Comparison of ENCODE assay signal across 17 cellular contexts in genomic region chr7:27191081-27191715, GRCh38. TPM values are rescaled to one million over a fixed set of nuclear protein-coding genes. Genes with fewer than 3 reads are reported as not detected.
DNase-seq lines count a peak whose midpoint lies in the region; ATAC-seq and TF ChIP-seq lines count a peak whose summit lies in the region.
"Had no signal": no experiment of that assay in that cellular context is flagged by ENCODE, and none has a peak within 500 bp of the region (broad histone marks: within the 10 kb centered on the region; RNA-seq: fewer than 3 reads in every experiment).

No MANE protein-coding gene starts in this region.

- dilution Hi-C loops in mammary epithelial cell (cut with HindIII; ENCODE audit: low sequenced_read_pairs): no loop called here

- in situ Hi-C loops in mammary epithelial cell (cut with MboI; ENCODE audit: low sequenced_read_pairs in 2 of 2): loop anchor here (10.0 to 25.0 kb wide), 2 partner anchors 884 to 896 kb away; no protein-coding TSS in a partner anchor

- no peak overlapping the region for H3K4me2 ChIP-seq in mammary epithelial cell (ENCODE audit: insufficient read depth, low read depth, low read length)
- H3K4me2 ChIP-seq: KMS-11 had no signal

- WGBS in mammary epithelial cell (ENCODE audit: low coverage, missing lambda C conversion rate): 40% methylated on average over 15 of the region's 15 CpGs

- no peak for DNase-seq in activated naive CD4-positive, alpha-beta T cell treated with Interleukin-2 at 50 U/mL for 16 hours
- DNase-seq in activated naive CD8-positive, alpha-beta T cell treated with anti-CD3 and anti-CD28 coated beads, Interleukin-2, amount 10 ng/mL, durations not matched to agents 7 days and 5 days: peak; percentile 19
- DNase-seq in naive thymus-derived CD4-positive, alpha-beta T cell: peak in 1 of 9 donors; percentile 3
- DNase-seq in ureter (ENCODE audit: low spot score) (peak; percentile 48), mammary epithelial cell (no peak)
- DNase-seq: DND-41; NCI-H1436; NCI-H526 treated with DMSO at 0.1 percent for 48 hours; stimulated activated CD4-positive, alpha-beta T cell treated with anti-CD3 and anti-CD28 coated beads, Interleukin-2, amount 100 ng/mL, for 24 hours had no signal

- no peaks in the 10 kb centered on the region for H3K9me3 ChIP-seq in naive thymus-derived CD4-positive, alpha-beta T cell (ENCODE audit: control insufficient read depth in 2 of 3, low read length in 3 of 3)
- H3K9me3 ChIP-seq in mammary epithelial cell (replicated peaks; ENCODE audit: insufficient read depth, low read length): no peaks in the 10 kb centered on the region
- H3K9me3 ChIP-seq: adrenal gland had no signal

- POLR2A ChIA-PET in activated naive CD8-positive, alpha-beta T cell treated with anti-CD3 and anti-CD28 coated beads, Interleukin-2, amount 10 ng/mL, durations not matched to agents 7 days and 5 days (lab: Charles Lee): interaction anchor here (0.5 to 0.9 kb wide), 2 partner anchors 14 to 826 kb away, joined by 3 to 7 read pairs; no protein-coding TSS in a partner anchor
- POLR2A ChIA-PET in naive thymus-derived CD4-positive, alpha-beta T cell (lab: Charles Lee): interaction anchor here (0.7 kb wide), 1 partner anchor 508 kb away, joined by 3 read pairs; no protein-coding TSS in a partner anchor

- H4K20me1 ChIP-seq in mammary epithelial cell (ENCODE audit: insufficient read depth, low read length): no peaks in the 10 kb centered on the region

- H3K79me2 ChIP-seq in mammary epithelial cell (ENCODE audit: insufficient read depth, low read length): no peaks in the 10 kb centered on the region

- no peak for ATAC-seq in activated naive CD8-positive, alpha-beta T cell treated with anti-CD3 and anti-CD28 coated beads, Interleukin-2, amount 10 ng/mL, durations not matched to agents 7 days and 5 days (ENCODE audit: low read depth)
- ATAC-seq in naive thymus-derived CD4-positive, alpha-beta T cell: no peak
- no peak for ATAC-seq in HG02759 (IDR thresholded peaks at IDR 0.05; ENCODE audit: unreplicated experiment)
- ATAC-seq in HG03460 (IDR thresholded peaks at IDR 0.05; ENCODE audit: unreplicated experiment): no peak
- ATAC-seq: T-cell had no signal

- no peak overlapping the region for H3K9ac ChIP-seq in mammary epithelial cell (ENCODE audit: insufficient read depth, low read length)
- H3K9ac ChIP-seq: KMS-11 had no signal

- peaks cover 53% of the 10 kb centered on the region for H3K4me1 Mint-ChIP-seq in activated naive CD4-positive, alpha-beta T cell treated with anti-CD3 and anti-CD28 coated beads, Interleukin-2, amount 50 U/mL, for 24 hours
- H3K4me1 Mint-ChIP-seq in activated naive CD8-positive, alpha-beta T cell treated with anti-CD3 and anti-CD28 coated beads, Interleukin-2, amount 10 ng/mL, durations not matched to agents 7 days and 5 days: peaks cover 19% of the 10 kb centered on the region
- H3K4me1 Mint-ChIP-seq in naive thymus-derived CD4-positive, alpha-beta T cell: peaks cover 18 to 63% (median 45%) of the 10 kb centered on the region in 7 donors

- H3K27me3 Mint-ChIP-seq in activated naive CD4-positive, alpha-beta T cell treated with anti-CD3 and anti-CD28 coated beads, Interleukin-2, amount 50 U/mL, for 24 hours: peaks cover 72% of the 10 kb centered on the region
- H3K27me3 Mint-ChIP-seq in activated naive CD8-positive, alpha-beta T cell treated with anti-CD3 and anti-CD28 coated beads, Interleukin-2, amount 10 ng/mL, durations not matched to agents 7 days and 5 days: peaks cover 89% of the 10 kb centered on the region
- peaks cover 87 to 93% (median 92%) of the 10 kb centered on the region in 5 donors for H3K27me3 Mint-ChIP-seq in naive thymus-derived CD4-positive, alpha-beta T cell

- H3K4me3 ChIP-seq in naive thymus-derived CD4-positive, alpha-beta T cell (ENCODE audit: low read length): no peak overlapping the region
- no peak overlapping the region for H3K4me3 ChIP-seq in mammary epithelial cell (replicated peaks in 1 of 3; ENCODE audit: insufficient read depth in 1 of 3, low read depth in 2 of 3, low read length in 3 of 3)
- H3K4me3 ChIP-seq: adrenal gland had no signal

- peaks cover 41 to 78% of the 10 kb centered on the region in 2 donors for H3K27me3 ChIP-seq in naive thymus-derived CD4-positive, alpha-beta T cell (ENCODE audit: control insufficient read depth in 2 of 2, insufficient read depth in 2 of 2, low read length in 2 of 2)
- peaks cover 66% of the 10 kb centered on the region for H3K27me3 ChIP-seq in mammary epithelial cell (ENCODE audit: insufficient read depth, low read length)

- H3K4me1 ChIP-seq in naive thymus-derived CD4-positive, alpha-beta T cell (ENCODE audit: control insufficient read depth in 2 of 2, insufficient read depth in 2 of 2, low read length in 2 of 2): peaks cover 29 to 41% of the 10 kb centered on the region in 2 donors
- peaks cover 16% of the 10 kb centered on the region for H3K4me1 ChIP-seq in mammary epithelial cell (ENCODE audit: insufficient read depth, low read length)

- no peak overlapping the region for H2AFZ ChIP-seq in mammary epithelial cell (ENCODE audit: low read depth, low read length)

- H3K9me3 Mint-ChIP-seq in activated naive CD4-positive, alpha-beta T cell treated with anti-CD3 and anti-CD28 coated beads, Interleukin-2, amount 50 U/mL, for 24 hours: no peaks in the 10 kb centered on the region
- no peaks in the 10 kb centered on the region for H3K9me3 Mint-ChIP-seq in activated naive CD8-positive, alpha-beta T cell treated with anti-CD3 and anti-CD28 coated beads, Interleukin-2, amount 10 ng/mL, durations not matched to agents 7 days and 5 days
- peaks cover 0 to 9% (median 0%) of the 10 kb centered on the region in 11 donors for H3K9me3 Mint-ChIP-seq in naive thymus-derived CD4-positive, alpha-beta T cell
- H3K9me3 Mint-ChIP-seq: T-cell had no signal

- no peak overlapping the region for H3K27ac Mint-ChIP-seq in activated naive CD4-positive, alpha-beta T cell treated with anti-CD3 and anti-CD28 coated beads, Interleukin-2, amount 50 U/mL, for 24 hours
- no peak overlapping the region for H3K27ac Mint-ChIP-seq in activated naive CD8-positive, alpha-beta T cell treated with anti-CD3 and anti-CD28 coated beads, Interleukin-2, amount 10 ng/mL, durations not matched to agents 7 days and 5 days
- peak overlapping the region in 3 of 9 donors; percentile 3 to 48 (median 38) for H3K27ac Mint-ChIP-seq in naive thymus-derived CD4-positive, alpha-beta T cell

- BruUV-seq in mammary epithelial cell (replicated peaks; lab: Mats Ljungman, UMichigan): no TSS peak

- no peak for TF ChIP-seq CTCF in mammary epithelial cell (conservative IDR thresholded peaks at IDR 0.05 in 1 of 2, IDR thresholded peaks at IDR 0.05 in 1 of 2; ENCODE audit: extremely low read depth in 1 of 2, insufficient read depth in 1 of 2, low read depth in 1 of 2, low read length in 2 of 2)

- H3K36me3 Mint-ChIP-seq in activated naive CD4-positive, alpha-beta T cell treated with anti-CD3 and anti-CD28 coated beads, Interleukin-2, amount 50 U/mL, for 24 hours: no peaks in the 10 kb centered on the region
- peaks cover 2% of the 10 kb centered on the region for H3K36me3 Mint-ChIP-seq in activated naive CD8-positive, alpha-beta T cell treated with anti-CD3 and anti-CD28 coated beads, Interleukin-2, amount 10 ng/mL, durations not matched to agents 7 days and 5 days
- H3K36me3 Mint-ChIP-seq in naive thymus-derived CD4-positive, alpha-beta T cell: peaks cover 0 to 4% (median 0%) of the 10 kb centered on the region in 5 donors
- H3K36me3 Mint-ChIP-seq: T-cell had no signal

- peak overlapping the region; percentile 39 for H3K4me3 Mint-ChIP-seq in activated naive CD4-positive, alpha-beta T cell treated with anti-CD3 and anti-CD28 coated beads, Interleukin-2, amount 50 U/mL, for 24 hours
- no peak overlapping the region for H3K4me3 Mint-ChIP-seq in activated naive CD8-positive, alpha-beta T cell treated with anti-CD3 and anti-CD28 coated beads, Interleukin-2, amount 10 ng/mL, durations not matched to agents 7 days and 5 days
- H3K4me3 Mint-ChIP-seq in naive thymus-derived CD4-positive, alpha-beta T cell: peak overlapping the region in 7 of 10 donors; percentile 1 to 74 (median 19)

- no peak overlapping the region for H3K27ac ChIP-seq in naive thymus-derived CD4-positive, alpha-beta T cell (ENCODE audit: low read depth, low read length)
- no peak overlapping the region for H3K27ac ChIP-seq in mammary epithelial cell (ENCODE audit: insufficient read depth, low read depth, low read length)
- H3K27ac ChIP-seq: adrenal gland, KMS-11 had no signal

- no peaks in the 10 kb centered on the region for H3K36me3 ChIP-seq in naive thymus-derived CD4-positive, alpha-beta T cell (ENCODE audit: control insufficient read depth in 2 of 3, insufficient read depth in 3 of 3, low read length in 3 of 3)
- no peaks in the 10 kb centered on the region for H3K36me3 ChIP-seq in mammary epithelial cell (ENCODE audit: insufficient read depth, low read length)
- H3K36me3 ChIP-seq: adrenal gland had no signal

- intact Hi-C loops in naive thymus-derived CD4-positive, alpha-beta T cell (cut with micrococcal nuclease): loop anchor here (10.0 kb wide), 4 partner anchors 984 to 1764 kb away; partner anchors contain the start of gene TRIL (in 1 of the 2)
- intact Hi-C loops in mammary epithelial cell (cut with micrococcal nuclease): loop anchor here (10.0 kb wide), 2 partner anchors 584 to 1734 kb away; no protein-coding TSS in a partner anchor

- CTCF ChIA-PET in naive thymus-derived CD4-positive, alpha-beta T cell (lab: Charles Lee): no interaction called here
- CTCF ChIA-PET in mammary epithelial cell (lab: Charles Lee; ENCODE audit: low non-redundant PET): no interaction called here

RNA-seq across cellular contexts. Expression of gene HOXA11, which starts 6.2 kb away (rescaled TPM):
- not detected for total RNA-seq in activated naive CD8-positive, alpha-beta T cell treated with anti-CD3 and anti-CD28 coated beads, Interleukin-2, amount 10 ng/mL, durations not matched to agents 7 days and 5 days
- total RNA-seq in naive thymus-derived CD4-positive, alpha-beta T cell: not detected
- not detected for polyA plus RNA-seq in naive thymus-derived CD4-positive, alpha-beta T cell
- total RNA-seq in ureter (16.6 TPM), mammary epithelial cell (under 1 TPM; 0.17 to 0.96 TPM)
- polyA plus RNA-seq in mammary epithelial cell: 0.12 TPM
- not detected for polyA minus RNA-seq in mammary epithelial cell
- total RNA-seq: esophagus mucosa, pulmonary artery endothelial cell, T-cell had no signal

RNA-seq across cellular contexts. Expression of gene HOXA13, which starts 8.7 kb away (rescaled TPM):
- not detected for total RNA-seq in activated naive CD8-positive, alpha-beta T cell treated with anti-CD3 and anti-CD28 coated beads, Interleukin-2, amount 10 ng/mL, durations not matched to agents 7 days and 5 days
- not detected for total RNA-seq in naive thymus-derived CD4-positive, alpha-beta T cell
- not detected for polyA plus RNA-seq in naive thymus-derived CD4-positive, alpha-beta T cell
- 15.6 TPM for total RNA-seq in ureter
- total RNA-seq in mammary epithelial cell: not detected
- polyA plus RNA-seq in mammary epithelial cell: not detected
- not detected for polyA minus RNA-seq in mammary epithelial cell
- total RNA-seq: esophagus mucosa, pulmonary artery endothelial cell, T-cell had no signal

RNA-seq across cellular contexts. Expression of gene HOXA10, which starts 17.1 kb away (rescaled TPM):
- not detected for total RNA-seq in activated naive CD8-positive, alpha-beta T cell treated with anti-CD3 and anti-CD28 coated beads, Interleukin-2, amount 10 ng/mL, durations not matched to agents 7 days and 5 days
- total RNA-seq in naive thymus-derived CD4-positive, alpha-beta T cell: under 1 TPM in 1 of 5 experiments, not detected in 4; 0.66 TPM
- polyA plus RNA-seq in naive thymus-derived CD4-positive, alpha-beta T cell: not detected
- total RNA-seq in ureter (15.3 TPM), mammary epithelial cell (1 to 10 TPM; 4.2 to 4.3 TPM)
- polyA plus RNA-seq in mammary epithelial cell: 0.18 TPM
- not detected for polyA minus RNA-seq in mammary epithelial cell

RNA-seq across cellular contexts. Expression of gene HOXA9, which starts 25.9 kb away (rescaled TPM):
- total RNA-seq in activated naive CD8-positive, alpha-beta T cell treated with anti-CD3 and anti-CD28 coated beads, Interleukin-2, amount 10 ng/mL, durations not matched to agents 7 days and 5 days: not detected
- 1 to 10 TPM in 1 of 5 experiments, under 1 TPM in 1, not detected in 3; 0.70 to 1.7 TPM for total RNA-seq in naive thymus-derived CD4-positive, alpha-beta T cell
- polyA plus RNA-seq in naive thymus-derived CD4-positive, alpha-beta T cell: not detected
- 7.4 TPM for total RNA-seq in ureter
- 10 to 100 TPM in 1 of 2 donors, 1 to 10 TPM in 1; 7.8 to 25.1 TPM for total RNA-seq in mammary epithelial cell
- polyA plus RNA-seq in mammary epithelial cell: 0.03 TPM
- polyA minus RNA-seq in mammary epithelial cell: not detected

RNA-seq across cellular contexts. Expression of gene HOXA7, which starts 34.7 kb away (rescaled TPM):
- total RNA-seq in activated naive CD8-positive, alpha-beta T cell treated with anti-CD3 and anti-CD28 coated beads, Interleukin-2, amount 10 ng/mL, durations not matched to agents 7 days and 5 days: not detected
- not detected for total RNA-seq in naive thymus-derived CD4-positive, alpha-beta T cell
- polyA plus RNA-seq in naive thymus-derived CD4-positive, alpha-beta T cell: not detected
- total RNA-seq in ureter (6.3 TPM), mammary epithelial cell (1 to 10 TPM; 2.3 to 8.0 TPM)
- polyA plus RNA-seq in mammary epithelial cell: 3.9 TPM
- 3.7 TPM for polyA minus RNA-seq in mammary epithelial cell

Comparison
In these comparisons a context has a peak if more than half of its experiments do, and no peak if none do; other contexts are left out.
1. DNase-seq: peak in activated naive CD8-positive, alpha-beta T cell treated with anti-CD3 and anti-CD28 coated beads, Interleukin-2, amount 10 ng/mL, durations not matched to agents 7 days and 5 days (single experiment) and ureter (single experiment); none in activated naive CD4-positive, alpha-beta T cell treated with Interleukin-2 at 50 U/mL for 16 hours (single experiment) and mammary epithelial cell (single experiment).
2. RNA of gene HOXA13, which starts 8.7 kb away (total RNA-seq): 15.6 TPM in ureter (single experiment); not detected in mammary epithelial cell, not detected in activated naive CD8-positive, alpha-beta T cell treated with anti-CD3 and anti-CD28 coated beads, Interleukin-2, amount 10 ng/mL, durations not matched to agents 7 days and 5 days and not detected in naive thymus-derived CD4-positive, alpha-beta T cell; every median in the first group is over 10 times any median in the second.